Comparison of ENCODE assay signal across 10 cellular contexts in genomic region chr1:2517966-2518365, GRCh38. TPM values are rescaled to one million over a fixed set of nuclear protein-coding genes. Genes with fewer than 3 reads are reported as not detected.
"Had no signal": no experiment of that assay in that cellular context is flagged by ENCODE, and none has a peak within 500 bp of the region (broad histone marks: within the 10 kb centered on the region; RNA-seq: fewer than 3 reads in every experiment).

No MANE protein-coding gene starts in this region.

- H3K27ac ChIP-seq: GM23248, HL-60 had no signal

- H3K9me3 ChIP-seq: HAP-1 had no signal

- H3K4me3 ChIP-seq: GM23248, HAP-1 had no signal

- DNase-seq: GM23248, GOT3, H7, HFFc6, KG1 had no signal

- H3K9ac ChIP-seq: GM23248 had no signal

- H3K4me1 ChIP-seq: HAP-1 had no signal

RNA-seq across cellular contexts. Expression of gene HES5, which starts 12.1 kb away (rescaled TPM):
- total RNA-seq: GM23248, H4, HepG2, HT1080 had no signal

RNA-seq across cellular contexts. Expression of gene PLCH2, which starts 41.9 kb away (rescaled TPM):
- total RNA-seq: GM23248 had no signal
